Comparison of ENCODE assay signal across 14 cellular contexts in genomic region chr17:50806141-50806643, GRCh38. TPM values are rescaled to one million over a fixed set of nuclear protein-coding genes. Genes with fewer than 3 reads are reported as not detected.
DNase-seq lines count a peak whose midpoint lies in the region; ATAC-seq and TF ChIP-seq lines count a peak whose summit lies in the region.
"Had no signal": no experiment of that assay in that cellular context is flagged by ENCODE, and none has a peak within 500 bp of the region (broad histone marks: within the 10 kb centered on the region; RNA-seq: fewer than 3 reads in every experiment).

No MANE protein-coding gene starts in this region.

- H3K27ac Mint-ChIP-seq in neural progenitor cell = no peak overlapping the region
- H3K27ac Mint-ChIP-seq: activated B cell treated with CpG ODN at 0.5 μM for 24 hours; activated T-cell treated with anti-CD3 and anti-CD28 coated beads, Interleukin-2, amount 50 U/mL, for 72 hours; stimulated activated memory B cell treated with anti-CD40 and anti-IgM and Interleukin-4, amounts not matched to agents 10 μg/mL and 1 μg/mL and 100 μg/mL, for 72 hours had no signal

- no peaks in the 10 kb centered on the region for H3K4me1 ChIP-seq in colonic mucosa
- peaks cover 7% of the 10 kb centered on the region for H3K4me1 ChIP-seq in neural progenitor cell

- intact Hi-C loops in colonic mucosa (cut with DNase I) = no loop called here

- no peak overlapping the region for H2AFZ ChIP-seq in neural progenitor cell (replicated peaks)

- no peaks in the 10 kb centered on the region for H3K79me2 ChIP-seq in neural progenitor cell (ENCODE audit: low read depth)

- H3K27me3 Mint-ChIP-seq in neural progenitor cell (ENCODE audit: insufficient read depth, low read depth) = peaks cover 16% of the 10 kb centered on the region
- H3K27me3 Mint-ChIP-seq: activated B cell treated with CpG ODN at 0.5 μM for 24 hours; stimulated activated memory B cell treated with anti-CD40 and anti-IgM and Interleukin-4, amounts not matched to agents 10 μg/mL and 1 μg/mL and 100 μg/mL, for 72 hours had no signal

- H3K4me1 Mint-ChIP-seq in neural progenitor cell = peaks cover 21% of the 10 kb centered on the region
- H3K4me1 Mint-ChIP-seq: activated B cell treated with CpG ODN at 0.5 μM for 24 hours; stimulated activated memory B cell treated with anti-CD40 and anti-IgM and Interleukin-4, amounts not matched to agents 10 μg/mL and 1 μg/mL and 100 μg/mL, for 72 hours had no signal

- H3K9me3 ChIP-seq in colonic mucosa = no peaks in the 10 kb centered on the region
- no peaks in the 10 kb centered on the region for H3K9me3 ChIP-seq in neural progenitor cell (ENCODE audit: low read depth)
- H3K9me3 ChIP-seq: Caco-2 had no signal

- peak; percentile 25; the same call in 1 of the 2 replicates for TF ChIP-seq CTCF in GM12874 (IDR thresholded peaks at IDR 0.05; ENCODE audit: insufficient read depth, low read depth, low read length)
- TF ChIP-seq CTCF in colonic mucosa (IDR thresholded peaks at IDR 0.05) = no peak
- peak; percentile 49 for TF ChIP-seq CTCF in neural progenitor cell (IDR thresholded peaks at IDR 0.05)

- no peak overlapping the region for H3K4me2 ChIP-seq in neural progenitor cell

- no peak overlapping the region for H3K9ac ChIP-seq in colonic mucosa (ENCODE audit: low read depth in 2 of 2, low read length in 2 of 2)
- H3K9ac ChIP-seq in neural progenitor cell = no peak overlapping the region

- DNase-seq in NCI-H1092 (lab: John Stamatoyannopoulos, UW) (peak; percentile 38), colonic mucosa (peak; percentile 31), neural progenitor cell (ENCODE audit: low spot score) (peak; percentile 42), GF-D8 (lab: John Stamatoyannopoulos, UW) (no peak), NOMO-1 (lab: John Stamatoyannopoulos, UW; ENCODE audit: unreplicated experiment in 2 of 2) (no peak), NAMALWA (ENCODE audit: low spot score) (no peak)
- DNase-seq: activated B cell treated with CpG ODN at 0.5 μM for 24 hours; activated T-cell treated with anti-CD3 and anti-CD28 coated beads, Interleukin-2, amount 50 U/mL, for 72 hours; Caco-2; kidney glomerular epithelial cell had no signal

- H3K27ac ChIP-seq in colonic mucosa (no peak overlapping the region), neural progenitor cell (no peak overlapping the region)

- H3K36me3 ChIP-seq in colonic mucosa = no peaks in the 10 kb centered on the region
- no peaks in the 10 kb centered on the region for H3K36me3 ChIP-seq in neural progenitor cell

- H3F3A ChIP-seq in neural progenitor cell (ENCODE audit: low read depth) = no peaks in the 10 kb centered on the region

- no peaks in the 10 kb centered on the region for H3K27me3 ChIP-seq in colonic mucosa
- no peaks in the 10 kb centered on the region for H3K27me3 ChIP-seq in neural progenitor cell

- no peak overlapping the region for H3K4me3 ChIP-seq in colonic mucosa
- no peak overlapping the region for H3K4me3 ChIP-seq in neural progenitor cell

- H3K9me3 Mint-ChIP-seq in neural progenitor cell = no peaks in the 10 kb centered on the region
- H3K9me3 Mint-ChIP-seq: activated B cell treated with CpG ODN at 0.5 μM for 24 hours; activated T-cell treated with anti-CD3 and anti-CD28 coated beads, Interleukin-2, amount 50 U/mL, for 72 hours; stimulated activated memory B cell treated with anti-CD40 and anti-IgM and Interleukin-4, amounts not matched to agents 10 μg/mL and 1 μg/mL and 100 μg/mL, for 72 hours had no signal

- no peak for ATAC-seq in GM19395 (IDR thresholded peaks at IDR 0.05; ENCODE audit: unreplicated experiment)
- ATAC-seq: activated T-cell treated with anti-CD3 and anti-CD28 coated beads, Interleukin-2, amount 50 U/mL, for 72 hours; stimulated activated memory B cell treated with anti-CD40 and anti-IgM and Interleukin-4, amounts not matched to agents 10 μg/mL and 1 μg/mL and 100 μg/mL, for 72 hours had no signal

- H4K20me1 ChIP-seq in neural progenitor cell (ENCODE audit: low read depth) = no peaks in the 10 kb centered on the region

- no peaks in the 10 kb centered on the region for H3K36me3 Mint-ChIP-seq in neural progenitor cell
- H3K36me3 Mint-ChIP-seq: stimulated activated memory B cell treated with anti-CD40 and anti-IgM and Interleukin-4, amounts not matched to agents 10 μg/mL and 1 μg/mL and 100 μg/mL, for 72 hours had no signal

- H3K4me3 Mint-ChIP-seq in neural progenitor cell = no peak overlapping the region
- H3K4me3 Mint-ChIP-seq: activated B cell treated with CpG ODN at 0.5 μM for 24 hours; activated T-cell treated with anti-CD3 and anti-CD28 coated beads, Interleukin-2, amount 50 U/mL, for 72 hours; stimulated activated memory B cell treated with anti-CD40 and anti-IgM and Interleukin-4, amounts not matched to agents 10 μg/mL and 1 μg/mL and 100 μg/mL, for 72 hours had no signal

RNA-seq across cellular contexts. Expression of gene WFIKKN2, which starts 29.2 kb away (rescaled TPM):
- total RNA-seq in colonic mucosa (under 1 TPM; 0.10 to 0.13 TPM), neural progenitor cell (ENCODE audit: low replicate concordance) (not detected in 2 replicates)
- total RNA-seq: activated B cell treated with CpG ODN at 0.5 μM for 24 hours; activated T-cell treated with anti-CD3 and anti-CD28 coated beads, Interleukin-2, amount 50 U/mL, for 72 hours; bronchial epithelial cell; Caco-2 had no signal

RNA-seq across cellular contexts. Expression of gene ANKRD40CL, which starts 38.9 kb away (rescaled TPM):
- total RNA-seq in colonic mucosa (10 to 100 TPM; 44.9 to 54.5 TPM), neural progenitor cell (ENCODE audit: low replicate concordance) (not detected in 2 replicates)
- total RNA-seq: activated T-cell treated with anti-CD3 and anti-CD28 coated beads, Interleukin-2, amount 50 U/mL, for 72 hours; bronchial epithelial cell had no signal

RNA-seq across cellular contexts. Expression of gene TOB1, which starts 60.0 kb away (rescaled TPM):
- 100 to 1,000 TPM; 116 to 169 TPM for total RNA-seq in colonic mucosa
- total RNA-seq in neural progenitor cell (ENCODE audit: low replicate concordance) = 13.6 and 18.2 TPM in 2 replicates

Comparison
In these comparisons a context has a peak if more than half of its experiments do, and no peak if none do; other contexts are left out.
1. DNase-seq: peak in NCI-H1092 (single experiment), colonic mucosa (single experiment) and neural progenitor cell (single experiment); none in GF-D8 (single experiment), NOMO-1 (0 of 2) and NAMALWA (single experiment).
2. RNA of gene ANKRD40CL, which starts 38.9 kb away (total RNA-seq): 44.9 to 54.5 TPM in colonic mucosa; not detected in neural progenitor cell; every median in the first group is over 10 times any median in the second.